20 cellular contexts compared by ENCODE assay signal in the genomic region with DNA sequence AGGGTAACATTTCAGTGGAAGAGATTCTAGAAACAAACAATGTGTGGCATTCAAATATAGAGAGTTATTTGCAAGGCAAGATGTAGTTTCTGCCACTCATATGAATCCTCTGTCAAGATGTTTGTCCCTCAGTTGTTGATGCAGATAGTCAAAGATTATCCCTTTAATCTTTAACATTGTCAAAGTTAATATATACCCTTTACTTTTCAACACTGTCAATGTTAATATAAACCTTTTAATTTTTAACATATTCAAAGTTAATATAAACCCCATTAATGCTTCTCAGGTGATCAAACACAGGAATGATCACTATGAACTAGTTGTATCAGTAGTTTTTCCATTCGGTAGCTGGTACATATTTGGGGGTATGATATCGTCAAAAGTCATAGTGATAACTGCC. TPM values are rescaled to one million over a fixed set of nuclear protein-coding genes. Genes with fewer than 3 reads are reported as not detected.
DNase-seq lines count a peak whose midpoint lies in the region; ATAC-seq, FAIRE-seq and TF ChIP-seq lines count a peak whose summit lies in the region.
"Had no signal": no experiment of that assay in that cellular context is flagged by ENCODE, and none has a peak within 500 bp of the region (broad histone marks: within the 10 kb centered on the region; RNA-seq: fewer than 3 reads in every experiment).

No MANE protein-coding gene starts in this region.

- DNase-seq in GM18507 (ENCODE audit: extremely low spot score, insufficient read length, low read depth), result no peak
- DNase-seq in renal cortical epithelial cell (ENCODE audit: low read depth), result peak; percentile 82
- DNase-seq in NCI-H2171 treated with DMSO at 0.1 percent for 48 hours (lab: John Stamatoyannopoulos, UW), result no peak
- DNase-seq in activated T-cell treated with anti-CD3 and anti-CD28 coated beads, Interleukin-2, amount 50 U/mL, for 1 hour, result no peak
- DNase-seq in amygdala (lab: John Stamatoyannopoulos, UW), result no peak
- DNase-seq: COR-L47; Kasumi-1; MM.1S; NCI-H1105 treated with DMSO at 0.1 percent for 48 hours; NCI-H1694 treated with DMSO at 0.1 percent for 48 hours; NCI-H446; NK-92 treated with Interleukin-12 subunit alpha and Interleukin-12 subunit beta, amount 100 ng/mL, for 24 hours; RPMI8226; SIG-M5; T-helper 2 cell had no signal

- peak; percentile 74 for FAIRE-seq in GM18507 (lab: Jason Lieb, UNC)
- FAIRE-seq: HTR-8/SVneo had no signal

- peak; percentile 41 for TF ChIP-seq POLR2A in GM19099 (IDR thresholded peaks at IDR 0.05; ENCODE audit: extremely low read depth, insufficient read length, low read depth)

- ATAC-seq in HG03378 (IDR thresholded peaks at IDR 0.05; ENCODE audit: unreplicated experiment), result peak; percentile 29
- ATAC-seq: GM23338, HCT116 had no signal

RNA-seq across cellular contexts. Expression of a gene that starts 51.9 kb away (rescaled TPM):
- total RNA-seq in renal cortical epithelial cell, result 580 and 632 TPM in 2 replicates
